Comparison of ENCODE assay signal across 1 cellular context in the genomic region with DNA sequence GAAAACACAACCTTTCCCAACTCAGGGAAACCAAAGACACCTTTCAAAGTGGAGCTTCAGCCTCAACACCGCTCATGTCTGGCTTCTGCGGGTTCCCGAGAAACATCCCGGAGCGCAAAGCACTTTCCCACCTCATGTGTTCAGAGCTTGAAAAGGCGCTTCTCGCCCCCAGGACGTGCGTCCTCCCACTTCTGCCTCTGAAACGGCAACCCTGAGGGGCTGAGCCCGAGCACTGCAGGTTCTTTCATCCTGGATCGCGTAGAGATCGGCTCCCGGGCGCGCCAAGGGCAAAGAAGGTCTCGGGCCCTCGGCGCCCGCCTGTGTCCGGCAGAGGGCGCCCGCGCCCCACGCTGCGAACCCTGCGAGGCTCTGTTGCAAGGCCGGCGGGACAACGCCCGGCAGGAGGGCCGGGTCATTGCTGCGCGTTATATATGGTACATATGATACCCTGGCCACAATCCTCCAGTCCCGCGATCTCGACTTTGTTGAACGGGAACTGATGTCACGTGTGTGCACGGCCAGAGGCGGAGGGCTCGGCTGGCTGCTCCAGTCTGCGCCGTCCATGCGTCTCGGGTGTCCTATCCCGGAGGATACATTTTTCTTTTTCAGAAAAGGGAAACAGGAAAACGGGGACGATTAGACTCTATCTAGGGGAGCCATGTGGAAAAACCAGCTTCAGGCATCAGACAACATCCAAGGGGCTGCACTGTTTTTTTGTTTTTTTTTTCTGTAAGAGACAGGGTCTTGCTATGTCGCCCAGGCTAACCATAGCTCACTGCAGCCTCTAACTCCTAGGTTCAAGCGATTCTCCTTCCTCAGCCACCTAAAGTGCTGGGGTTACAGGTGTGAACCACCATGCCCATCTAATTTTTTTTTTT.
TF ChIP-seq lines count a peak whose summit lies in the region.

No MANE protein-coding gene starts in this region.

TF ChIP-seq in H1, 55 proteins besides CTCF, POLR2A, EP300 and RAD21:
- no peak for TF ChIP-seq TEAD4 (IDR thresholded peaks at IDR 0.05; ENCODE audit: low read depth, low read length)
- no peak for TF ChIP-seq CREB1 (IDR thresholded peaks at IDR 0.05)
- TF ChIP-seq, protein P1, sequence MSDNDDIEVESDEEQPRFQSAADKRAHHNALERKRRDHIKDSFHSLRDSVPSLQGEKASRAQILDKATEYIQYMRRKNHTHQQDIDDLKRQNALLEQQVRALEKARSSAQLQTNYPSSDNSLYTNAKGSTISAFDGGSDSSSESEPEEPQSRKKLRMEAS (IDR thresholded peaks at IDR 0.05): peak; percentile 16; the same call in 1 of the 2 replicates
- TF ChIP-seq BACH1 (IDR thresholded peaks at IDR 0.05; ENCODE audit: low read length): no peak
- TF ChIP-seq CEBPB (IDR thresholded peaks at IDR 0.05; ENCODE audit: low read depth, low read length): peak; percentile 75
- TF ChIP-seq CBX5 (IDR thresholded peaks at IDR 0.05; ENCODE audit: low read depth, low read length): no peak
- TF ChIP-seq TBP (IDR thresholded peaks at IDR 0.05; ENCODE audit: low read depth, low read length): peak; percentile 29; the same call in 1 of the 2 replicates
- no peak for TF ChIP-seq JUN (IDR thresholded peaks at IDR 0.05; ENCODE audit: low read depth, low read length)
- TF ChIP-seq, protein P2, sequence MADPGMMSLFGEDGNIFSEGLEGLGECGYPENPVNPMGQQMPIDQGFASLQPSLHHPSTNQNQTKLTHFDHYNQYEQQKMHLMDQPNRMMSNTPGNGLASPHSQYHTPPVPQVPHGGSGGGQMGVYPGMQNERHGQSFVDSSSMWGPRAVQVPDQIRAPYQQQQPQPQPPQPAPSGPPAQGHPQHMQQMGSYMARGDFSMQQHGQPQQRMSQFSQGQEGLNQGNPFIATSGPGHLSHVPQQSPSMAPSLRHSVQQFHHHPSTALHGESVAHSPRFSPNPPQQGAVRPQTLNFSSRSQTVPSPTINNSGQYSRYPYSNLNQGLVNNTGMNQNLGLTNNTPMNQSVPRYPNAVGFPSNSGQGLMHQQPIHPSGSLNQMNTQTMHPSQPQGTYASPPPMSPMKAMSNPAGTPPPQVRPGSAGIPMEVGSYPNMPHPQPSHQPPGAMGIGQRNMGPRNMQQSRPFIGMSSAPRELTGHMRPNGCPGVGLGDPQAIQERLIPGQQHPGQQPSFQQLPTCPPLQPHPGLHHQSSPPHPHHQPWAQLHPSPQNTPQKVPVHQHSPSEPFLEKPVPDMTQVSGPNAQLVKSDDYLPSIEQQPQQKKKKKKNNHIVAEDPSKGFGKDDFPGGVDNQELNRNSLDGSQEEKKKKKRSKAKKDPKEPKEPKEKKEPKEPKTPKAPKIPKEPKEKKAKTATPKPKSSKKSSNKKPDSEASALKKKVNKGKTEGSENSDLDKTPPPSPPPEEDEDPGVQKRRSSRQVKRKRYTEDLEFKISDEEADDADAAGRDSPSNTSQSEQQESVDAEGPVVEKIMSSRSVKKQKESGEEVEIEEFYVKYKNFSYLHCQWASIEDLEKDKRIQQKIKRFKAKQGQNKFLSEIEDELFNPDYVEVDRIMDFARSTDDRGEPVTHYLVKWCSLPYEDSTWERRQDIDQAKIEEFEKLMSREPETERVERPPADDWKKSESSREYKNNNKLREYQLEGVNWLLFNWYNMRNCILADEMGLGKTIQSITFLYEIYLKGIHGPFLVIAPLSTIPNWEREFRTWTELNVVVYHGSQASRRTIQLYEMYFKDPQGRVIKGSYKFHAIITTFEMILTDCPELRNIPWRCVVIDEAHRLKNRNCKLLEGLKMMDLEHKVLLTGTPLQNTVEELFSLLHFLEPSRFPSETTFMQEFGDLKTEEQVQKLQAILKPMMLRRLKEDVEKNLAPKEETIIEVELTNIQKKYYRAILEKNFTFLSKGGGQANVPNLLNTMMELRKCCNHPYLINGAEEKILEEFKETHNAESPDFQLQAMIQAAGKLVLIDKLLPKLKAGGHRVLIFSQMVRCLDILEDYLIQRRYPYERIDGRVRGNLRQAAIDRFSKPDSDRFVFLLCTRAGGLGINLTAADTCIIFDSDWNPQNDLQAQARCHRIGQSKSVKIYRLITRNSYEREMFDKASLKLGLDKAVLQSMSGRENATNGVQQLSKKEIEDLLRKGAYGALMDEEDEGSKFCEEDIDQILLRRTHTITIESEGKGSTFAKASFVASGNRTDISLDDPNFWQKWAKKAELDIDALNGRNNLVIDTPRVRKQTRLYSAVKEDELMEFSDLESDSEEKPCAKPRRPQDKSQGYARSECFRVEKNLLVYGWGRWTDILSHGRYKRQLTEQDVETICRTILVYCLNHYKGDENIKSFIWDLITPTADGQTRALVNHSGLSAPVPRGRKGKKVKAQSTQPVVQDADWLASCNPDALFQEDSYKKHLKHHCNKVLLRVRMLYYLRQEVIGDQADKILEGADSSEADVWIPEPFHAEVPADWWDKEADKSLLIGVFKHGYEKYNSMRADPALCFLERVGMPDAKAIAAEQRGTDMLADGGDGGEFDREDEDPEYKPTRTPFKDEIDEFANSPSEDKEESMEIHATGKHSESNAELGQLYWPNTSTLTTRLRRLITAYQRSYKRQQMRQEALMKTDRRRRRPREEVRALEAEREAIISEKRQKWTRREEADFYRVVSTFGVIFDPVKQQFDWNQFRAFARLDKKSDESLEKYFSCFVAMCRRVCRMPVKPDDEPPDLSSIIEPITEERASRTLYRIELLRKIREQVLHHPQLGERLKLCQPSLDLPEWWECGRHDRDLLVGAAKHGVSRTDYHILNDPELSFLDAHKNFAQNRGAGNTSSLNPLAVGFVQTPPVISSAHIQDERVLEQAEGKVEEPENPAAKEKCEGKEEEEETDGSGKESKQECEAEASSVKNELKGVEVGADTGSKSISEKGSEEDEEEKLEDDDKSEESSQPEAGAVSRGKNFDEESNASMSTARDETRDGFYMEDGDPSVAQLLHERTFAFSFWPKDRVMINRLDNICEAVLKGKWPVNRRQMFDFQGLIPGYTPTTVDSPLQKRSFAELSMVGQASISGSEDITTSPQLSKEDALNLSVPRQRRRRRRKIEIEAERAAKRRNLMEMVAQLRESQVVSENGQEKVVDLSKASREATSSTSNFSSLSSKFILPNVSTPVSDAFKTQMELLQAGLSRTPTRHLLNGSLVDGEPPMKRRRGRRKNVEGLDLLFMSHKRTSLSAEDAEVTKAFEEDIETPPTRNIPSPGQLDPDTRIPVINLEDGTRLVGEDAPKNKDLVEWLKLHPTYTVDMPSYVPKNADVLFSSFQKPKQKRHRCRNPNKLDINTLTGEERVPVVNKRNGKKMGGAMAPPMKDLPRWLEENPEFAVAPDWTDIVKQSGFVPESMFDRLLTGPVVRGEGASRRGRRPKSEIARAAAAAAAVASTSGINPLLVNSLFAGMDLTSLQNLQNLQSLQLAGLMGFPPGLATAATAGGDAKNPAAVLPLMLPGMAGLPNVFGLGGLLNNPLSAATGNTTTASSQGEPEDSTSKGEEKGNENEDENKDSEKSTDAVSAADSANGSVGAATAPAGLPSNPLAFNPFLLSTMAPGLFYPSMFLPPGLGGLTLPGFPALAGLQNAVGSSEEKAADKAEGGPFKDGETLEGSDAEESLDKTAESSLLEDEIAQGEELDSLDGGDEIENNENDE (IDR thresholded peaks at IDR 0.05; ENCODE audit: insufficient replicate concordance, low read length): no peak
- peak in 1 of 2 experiments; percentile 64; a peak in 1 of 4 replicates for TF ChIP-seq SIN3A (conservative IDR thresholded peaks at IDR 0.05 in 1 of 2, IDR thresholded peaks at IDR 0.05 in 1 of 2; ENCODE audit: low read depth in 1 of 2, low read length in 2 of 2)
- TF ChIP-seq, protein P3, sequence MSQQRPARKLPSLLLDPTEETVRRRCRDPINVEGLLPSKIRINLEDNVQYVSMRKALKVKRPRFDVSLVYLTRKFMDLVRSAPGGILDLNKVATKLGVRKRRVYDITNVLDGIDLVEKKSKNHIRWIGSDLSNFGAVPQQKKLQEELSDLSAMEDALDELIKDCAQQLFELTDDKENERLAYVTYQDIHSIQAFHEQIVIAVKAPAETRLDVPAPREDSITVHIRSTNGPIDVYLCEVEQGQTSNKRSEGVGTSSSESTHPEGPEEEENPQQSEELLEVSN (IDR thresholded peaks at IDR 0.05): no peak
- peak; percentile 65 for TF ChIP-seq KDM4A (IDR thresholded peaks at IDR 0.05; ENCODE audit: low read depth, low read length, severe bottlenecking)
- no peak for TF ChIP-seq POU5F1 (IDR thresholded peaks at IDR 0.05; ENCODE audit: low read depth, low read length)
- TF ChIP-seq CHD2 (IDR thresholded peaks at IDR 0.05; ENCODE audit: low read length): peak; percentile 83
- TF ChIP-seq GABPA (IDR thresholded peaks at IDR 0.05; ENCODE audit: borderline replicate concordance, insufficient read depth, low read length): 0 out of 2 replicates have a peak, but pooled peaks have one; percentile 39
